10 cellular contexts compared by ENCODE assay signal in genomic region chr2:27681844-27682243, GRCh38. TPM values are rescaled to one million over a fixed set of nuclear protein-coding genes. Genes with fewer than 3 reads are reported as not detected.
DNase-seq lines count a peak whose midpoint lies in the region; ATAC-seq and TF ChIP-seq lines count a peak whose summit lies in the region.
"Had no signal": no experiment of that assay in that cellular context is flagged by ENCODE, and none has a peak within 500 bp of the region (broad histone marks: within the 10 kb centered on the region; RNA-seq: fewer than 3 reads in every experiment).

No MANE protein-coding gene starts in this region.

- H3K27me3 Mint-ChIP-seq in CD14-positive monocyte (ENCODE audit: low read depth in 3 of 3), result no peaks in the 10 kb centered on the region

- no peak overlapping the region for H3K4me3 Mint-ChIP-seq in CD14-positive monocyte

- no peak overlapping the region for H3K4me3 ChIP-seq in AG10803 (ENCODE audit: low read length)
- H3K4me3 ChIP-seq in colonic mucosa, result no peak overlapping the region

- peaks cover 6% of the 10 kb centered on the region for H3K4me1 Mint-ChIP-seq in CD14-positive monocyte

- no peaks in the 10 kb centered on the region for H3K9me3 Mint-ChIP-seq in CD14-positive monocyte

- DNase-seq in AG10803 (ENCODE audit: low read depth) (peak; percentile 68), LHCN-M2 (ENCODE audit: low read depth) (peak; percentile 69), colonic mucosa (peak; percentile 34), mucosa of gallbladder (ENCODE audit: low spot score) (peak; percentile 24), NCI-H1694 treated with DMSO at 0.1 percent for 48 hours (lab: John Stamatoyannopoulos, UW) (no peak), CD14-positive monocyte (ENCODE audit: low spot score) (no peak)
- no peak for DNase-seq in stimulated activated CD4-positive, alpha-beta T cell treated with anti-CD3 and anti-CD28 coated beads, Interleukin-4, amount 100 ng/mL, for 1 hour
- DNase-seq: anterior cingulate cortex, NCI-H2171 treated with DMSO at 0.1 percent for 48 hours had no signal

- ATAC-seq in HG03097 (IDR thresholded peaks at IDR 0.05; ENCODE audit: low FRiP score, unreplicated experiment), result no peak

- no peak overlapping the region for H3K9ac ChIP-seq in colonic mucosa (ENCODE audit: low read depth in 2 of 2, low read length in 2 of 2)

- H3K27ac ChIP-seq in colonic mucosa, result peak overlapping the region; percentile 6

- TF ChIP-seq CTCF in AG10803 (conservative IDR thresholded peaks at IDR 0.05; ENCODE audit: low read length) (no peak), colonic mucosa (IDR thresholded peaks at IDR 0.05) (no peak), CD14-positive monocyte (IDR thresholded peaks at IDR 0.05) (no peak)

- H3K36me3 Mint-ChIP-seq in CD14-positive monocyte, result peaks cover 70 to 85% of the 10 kb centered on the region in 2 donors

- no peaks in the 10 kb centered on the region for H3K9me3 ChIP-seq in colonic mucosa

- no peaks in the 10 kb centered on the region for H3K4me1 ChIP-seq in colonic mucosa

- intact Hi-C loops in colonic mucosa (cut with DNase I) (no loop called here), CD14-positive monocyte (cut with micrococcal nuclease) (no loop called here)

- no peaks in the 10 kb centered on the region for H3K27me3 ChIP-seq in colonic mucosa

- peaks cover 14% of the 10 kb centered on the region for H3K36me3 ChIP-seq in colonic mucosa

- H3K27ac Mint-ChIP-seq in CD14-positive monocyte, result peak overlapping the region in 1 of 7 donors; percentile 68

RNA-seq across cellular contexts. Expression of gene SLC4A1AP, which starts 18.2 kb away (rescaled TPM):
- total RNA-seq in LHCN-M2 (2014; rRNA removed) (30.5 and 35.3 TPM in 2 replicates), colonic mucosa (10 to 100 TPM; 16.1 to 17.1 TPM), mucosa of gallbladder (17.4 TPM)
- polyA plus RNA-seq in LHCN-M2 (2012), result 14.7 TPM
- polyA plus RNA-seq in CD14-positive monocyte, result 10 to 100 TPM; 18.3 to 24.9 TPM

RNA-seq across cellular contexts. Expression of gene SUPT7L, which starts 18.4 kb away (rescaled TPM):
- total RNA-seq in LHCN-M2 (2014; rRNA removed) (19.8 and 26.4 TPM in 2 replicates), colonic mucosa (10 to 100 TPM; 20.8 to 23.9 TPM), mucosa of gallbladder (34.8 TPM)
- 20.2 TPM for polyA plus RNA-seq in LHCN-M2 (2012)
- 10 to 100 TPM; 10.7 to 12.2 TPM for polyA plus RNA-seq in CD14-positive monocyte

RNA-seq across cellular contexts. Expression of gene GPN1, which starts 53.0 kb away (rescaled TPM):
- total RNA-seq in LHCN-M2 (2014; rRNA removed), result 46.9 and 52.0 TPM in 2 replicates
- 44.2 TPM for polyA plus RNA-seq in LHCN-M2 (2012)
- 10 to 100 TPM; 23.4 to 27.6 TPM for total RNA-seq in colonic mucosa
- total RNA-seq in mucosa of gallbladder, result 24.2 TPM
- 10 to 100 TPM; 46.8 to 49.8 TPM for polyA plus RNA-seq in CD14-positive monocyte

RNA-seq across cellular contexts. Expression of gene CCDC121, which starts 53.0 kb away (rescaled TPM):
- 2.2 and 2.9 TPM in 2 replicates for total RNA-seq in LHCN-M2 (2014; rRNA removed)
- polyA plus RNA-seq in LHCN-M2 (2012), result 0.40 TPM
- 1 to 10 TPM; 2.8 to 2.9 TPM for total RNA-seq in colonic mucosa
- 4.7 TPM for total RNA-seq in mucosa of gallbladder
- under 1 TPM; 0.22 to 0.53 TPM for polyA plus RNA-seq in CD14-positive monocyte

Comparison
In these comparisons a context has a peak if more than half of its experiments do, and no peak if none do; other contexts are left out.
1. DNase-seq: peak in AG10803 (single experiment), LHCN-M2 (single experiment), colonic mucosa (single experiment) and mucosa of gallbladder (single experiment); none in NCI-H1694 treated with DMSO at 0.1 percent for 48 hours (single experiment), stimulated activated CD4-positive, alpha-beta T cell treated with anti-CD3 and anti-CD28 coated beads, Interleukin-4, amount 100 ng/mL, for 1 hour (single experiment) and CD14-positive monocyte (single experiment).